ENCODE assay signal across 8 cellular contexts in the genomic region with DNA sequence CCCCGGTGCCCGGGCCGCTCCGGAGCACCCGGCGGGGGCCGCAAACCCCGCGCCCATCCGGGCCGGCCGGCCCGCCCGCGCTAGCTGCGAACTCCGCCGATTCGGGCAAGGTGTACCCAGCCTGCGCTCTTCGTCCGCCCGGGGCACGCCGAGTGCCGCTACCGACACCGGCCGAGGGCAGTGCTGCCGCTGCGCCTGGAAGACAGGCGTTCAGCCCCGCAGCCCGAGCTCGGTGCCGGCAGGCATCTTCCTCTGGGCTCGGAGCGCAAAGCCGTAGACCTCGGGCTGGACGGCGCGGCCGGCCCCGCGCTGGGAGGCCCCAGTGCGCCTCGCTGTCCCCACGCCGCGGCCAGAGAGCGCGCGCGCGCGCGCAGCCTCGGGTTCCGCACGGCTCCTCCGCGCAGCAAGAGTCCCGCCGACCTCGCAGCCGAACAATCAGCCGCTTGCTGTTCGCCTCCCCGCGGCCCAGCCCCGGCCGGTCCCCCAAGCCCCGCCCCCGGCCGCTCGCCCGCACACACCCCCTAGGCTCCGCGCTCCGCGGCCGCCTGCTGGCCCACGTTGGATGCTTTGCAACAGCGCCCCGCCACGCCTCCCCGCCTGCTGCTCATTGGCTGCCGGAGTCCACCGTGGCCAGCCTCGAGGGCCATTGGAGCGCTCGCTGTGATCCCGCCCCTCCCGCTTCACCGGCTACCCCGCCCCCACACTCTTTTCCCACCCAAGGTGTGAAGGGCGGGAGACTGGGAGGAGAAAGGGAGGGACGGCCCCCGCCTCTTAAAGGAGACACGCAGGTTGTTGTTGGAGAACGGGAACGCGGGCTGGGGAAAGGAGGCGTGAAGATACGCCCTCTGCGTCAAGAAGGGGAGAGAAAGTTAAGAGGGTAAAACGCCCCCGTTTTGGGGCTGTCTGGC. TPM values are rescaled to one million over a fixed set of nuclear protein-coding genes. Genes with fewer than 3 reads are reported as not detected.
DNase-seq lines count a peak whose midpoint lies in the region; FAIRE-seq and TF ChIP-seq lines count a peak whose summit lies in the region.

TSS of gene LRIG1 (minus strand) at position 448 of the 908 bp plus-strand sequence. CDS start 615 bp downstream, outside the sequence.

- peak within 1 kb of the TSS; percentile 97 for H3K4me3 Mint-ChIP-seq in neural crest cell

- TF ChIP-seq CTCF in foreskin fibroblast (IDR thresholded peaks at IDR 0.05; ENCODE audit: low read depth, low read length) (no peak), neural crest cell (conservative IDR thresholded peaks at IDR 0.05) (peak; percentile 57), stomach (IDR thresholded peaks at IDR 0.05) (peak in 3 of 7 experiments; percentile 5 to 60 (median 37))

- intact Hi-C loops in stomach (cut with DNase I; ENCODE audit: low total_unique reads), result loop anchor here (10.0 kb wide), 1 partner anchor 96 kb away; no protein-coding TSS in a partner anchor

- peaks cover 2% of the 10 kb centered on the region for H3K27me3 Mint-ChIP-seq in neural crest cell (ENCODE audit: low read depth)

- no peak for TF ChIP-seq EP300 in stomach (IDR thresholded peaks at IDR 0.05)

- FAIRE-seq in H54 (lab: Jason Lieb, UNC), result peak; percentile 91

- H3K27ac Mint-ChIP-seq in neural crest cell (ENCODE audit: unreplicated experiment), result peak within 1 kb of the TSS; percentile 91

- no peaks in the 10 kb centered on the region for H3K27me3 ChIP-seq in stomach

- no peaks in the 10 kb centered on the region for H3K36me3 ChIP-seq in stomach

- H3K36me3 Mint-ChIP-seq in neural crest cell (ENCODE audit: low read depth), result no peaks in the 10 kb centered on the region

- peak; percentile 98 for DNase-seq in EL
- DNase-seq in H54 (ENCODE audit: insufficient read length, low spot score), result peak; percentile 94
- peak; percentile 90 for DNase-seq in M059J (ENCODE audit: low read depth)
- DNase-seq in SIG-M5 (lab: John Stamatoyannopoulos, UW), result peak; percentile 81
- peak; percentile 98 for DNase-seq in activated gamma-delta T cell treated with Interleukin-2 at 50 U/mL for 16 hours
- DNase-seq in foreskin fibroblast, result peak; percentile 99
- peak; percentile 97 for DNase-seq in neural crest cell (ENCODE audit: low read depth, low spot score)
- peak; percentile 100 for DNase-seq in stomach

- peaks cover 23 to 50% (median 46%) of the 10 kb centered on the region in 4 donors for H3K4me1 ChIP-seq in stomach

- peak within 1 kb of the TSS; percentile 78 to 84 for H3K4me3 ChIP-seq in foreskin fibroblast (ENCODE audit: low read depth in 1 of 2, low read length in 2 of 2)
- H3K4me3 ChIP-seq in stomach, result peak within 1 kb of the TSS; percentile 76 to 98 (median 94)

- TF ChIP-seq POLR2A in H54 (IDR thresholded peaks at IDR 0.05; ENCODE audit: low read depth, low read length) (peak; percentile 72; the same call in 1 of the 2 replicates), stomach (IDR thresholded peaks at IDR 0.05) (no peak)

- peaks cover 71% of the 10 kb centered on the region for H3K4me1 Mint-ChIP-seq in neural crest cell

- no peaks in the 10 kb centered on the region for H3K9me3 Mint-ChIP-seq in neural crest cell

- no peaks in the 10 kb centered on the region for H3K9me3 ChIP-seq in stomach

- peak within 1 kb of the TSS; percentile 90 to 97 (median 94) for H3K27ac ChIP-seq in stomach

- 0 to 3% (median 1%) methylated on average over 33 to 109 of the region's 109 CpGs for WGBS in stomach, 5 donors

RNA-seq across cellular contexts. Expression of gene LRIG1, which starts in this region (rescaled TPM):
- total RNA-seq in M059J (2014; rRNA removed; shearing (Covaris generic)), result 4.8 and 10.0 TPM in 2 replicates
- total RNA-seq in neural crest cell (167 and 178 TPM in 2 replicates), stomach (100 to 1,000 TPM in 3 of 5 donors, 10 to 100 TPM in 2; 85.8 to 278 (median 101) TPM)
- polyA plus RNA-seq in stomach, result 10 to 100 TPM; 20.2 to 31.5 (median 21.2) TPM

Comparison
In these comparisons a context has a peak if more than half of its experiments do, and no peak if none do; other contexts are left out.
1. Peak in every context shown above with its lines: DNase-seq, H3K4me3 ChIP-seq and H3K27ac ChIP-seq.